21 cellular contexts compared by ENCODE assay signal in genomic region chr9:110479481-110479880, GRCh38.
"Had no signal": no experiment of that assay in that cellular context is flagged by ENCODE, and none has a peak within 500 bp of the region (broad histone marks: within the 10 kb centered on the region; RNA-seq: fewer than 3 reads in every experiment).

No MANE protein-coding gene starts in this region.

- ATAC-seq: stimulated activated effector memory CD8-positive, alpha-beta T cell treated with anti-CD3 and anti-CD28 coated beads, Interleukin-12 subunit alpha, Interleukin-12 subunit beta, amount 100 ng/mL, for 72 hours; stimulated activated memory B cell treated with anti-CD40 and anti-IgM and Interleukin-4, amounts not matched to agents 10 μg/mL and 1 μg/mL and 100 μg/mL, for 72 hours; stimulated activated naive B cell treated with anti-CD40 and anti-IgM and Interleukin-4, amounts not matched to agents 10 μg/mL and 1 μg/mL and 100 μg/mL, for 72 hours; stimulated activated naive CD8-positive, alpha-beta T cell treated with anti-CD3 and anti-CD28 coated beads, Interleukin-15, amount 100 ng/mL, for 72 hours; stimulated activated naive CD8-positive, alpha-beta T cell treated with anti-CD3 and anti-CD28 coated beads, Interleukin-15, Interleukin-2, amounts not matched to agents 100 U/mL and 50 U/mL, for 24 hours; upper lobe of right lung had no signal

- DNase-seq: stimulated activated CD4-positive, alpha-beta T cell treated with anti-CD3 and anti-CD28 coated beads, Interleukin-2, amount 100 ng/mL, for 48 hours; stimulated activated CD4-positive, alpha-beta T cell treated with anti-CD3 and anti-CD28 coated beads, Interleukin-4, amount 100 ng/mL, for 1 hour; stimulated activated CD4-positive, alpha-beta T cell treated with anti-CD3 and anti-CD28 coated beads, Interleukin-4, amount 100 ng/mL, for 24 hours; stimulated activated CD4-positive, alpha-beta T cell treated with anti-CD3 and anti-CD28 coated beads, Interleukin-4, amount 100 ng/mL, for 4 hours; stimulated activated CD8-positive, alpha-beta memory T cell treated with anti-CD3 and anti-CD28 coated beads, Interleukin-4, amount 100 ng/mL, for 48 hours; stimulated activated naive B cell treated with anti-CD40 and anti-IgM and Interleukin-4, amounts not matched to agents 10 μg/mL and 1 μg/mL and 100 μg/mL, for 72 hours; stimulated activated naive CD4-positive, alpha-beta T cell; stimulated activated naive CD4-positive, alpha-beta T cell treated with Interleukin-2 at 50 U/mL for 16 hours; stimulated activated naive CD8-positive, alpha-beta T cell treated with anti-CD3 and anti-CD28 coated beads, Interleukin-15, amount 100 ng/mL, for 72 hours; stimulated activated naive CD8-positive, alpha-beta T cell treated with anti-CD3 and anti-CD28 coated beads, Interleukin-15, Interleukin-2, amounts not matched to agents 100 U/mL and 50 U/mL, for 24 hours; stomach; substantia nigra; testis; thyroid gland; tibial artery; transverse colon; upper lobe of left lung; upper lobe of right lung; uterus had no signal
